22 cellular contexts compared by ENCODE assay signal in the genomic region with DNA sequence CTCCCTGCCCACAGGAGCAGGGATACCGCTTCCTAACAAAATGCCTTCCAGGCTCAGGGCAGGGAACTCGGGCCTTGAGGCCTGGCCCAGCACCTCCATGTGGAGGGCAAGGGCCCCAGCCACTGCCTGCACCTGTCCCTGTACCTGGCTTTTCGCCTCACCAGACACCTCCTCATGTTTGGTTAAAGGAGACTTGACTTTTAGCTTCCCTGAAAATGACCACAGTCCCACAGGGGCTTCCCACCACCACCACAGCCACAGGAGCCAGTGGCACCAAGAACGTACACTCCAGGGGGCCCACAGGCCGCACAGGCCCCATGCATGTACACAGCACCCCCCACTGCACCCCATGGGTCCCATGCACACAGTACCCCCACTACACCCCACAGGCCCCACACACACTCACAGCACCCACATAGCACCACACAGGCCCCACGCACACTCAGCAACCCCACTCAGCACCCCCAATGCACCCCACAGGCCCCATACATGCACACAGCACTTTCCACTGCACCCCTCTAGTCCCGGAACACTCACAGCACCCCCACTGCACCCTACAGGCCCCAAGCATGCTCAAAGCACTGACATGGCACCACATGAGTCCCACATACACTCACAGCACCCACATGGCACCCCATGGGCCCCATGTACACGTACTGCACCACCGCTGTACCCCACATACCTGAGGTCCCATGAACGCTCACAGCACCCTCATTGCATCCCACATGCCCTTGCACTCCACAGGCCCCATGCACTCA.
A peak's percentile ranks its signal among the peaks of the same experiment; 100 is the strongest.
DNase-seq lines count a peak whose midpoint lies in the region; ATAC-seq, FAIRE-seq and TF ChIP-seq lines count a peak whose summit lies in the region.
"Had no signal": no experiment of that assay in that cellular context is flagged by ENCODE, and none has a peak within 500 bp of the region (broad histone marks: within the 10 kb centered on the region; RNA-seq: fewer than 3 reads in every experiment).

No MANE protein-coding gene starts in this region.

- H3K27me3 ChIP-seq in HepG2 (ENCODE audit: control insufficient read depth in 1 of 2, insufficient read depth in 2 of 2, low read length in 2 of 2) (no peaks in the 10 kb centered on the region), right lobe of liver (no peaks in the 10 kb centered on the region), IMR-90 (ENCODE audit: control insufficient read depth, insufficient read depth, low read length) (no peaks in the 10 kb centered on the region), iPS-15b (ENCODE audit: control insufficient read depth, insufficient read depth, low read length) (no peaks in the 10 kb centered on the region), stomach (no peaks in the 10 kb centered on the region)
- H3K27me3 ChIP-seq: BE2C, Peyer's patch had no signal

- H3K4ac ChIP-seq in IMR-90 (ENCODE audit: low read depth, low read length), result no peak overlapping the region

- dilution Hi-C loops in IMR-90 (cut with HindIII; ENCODE audit: low sequenced_read_pairs, unreplicated experiment), result no loop called here

- peaks cover 4% of the 10 kb centered on the region; the same call in 1 of the 2 replicates for H3K9me1 ChIP-seq in IMR-90 (ENCODE audit: insufficient read depth, low read length)

- H4K20me1 ChIP-seq in HepG2 (ENCODE audit: insufficient read depth, low read length) (no peaks in the 10 kb centered on the region), IMR-90 (ENCODE audit: insufficient read depth, low read length) (no peaks in the 10 kb centered on the region)

- H3K56ac ChIP-seq in IMR-90 (ENCODE audit: extremely low read depth, insufficient read depth, low read length), result no peak overlapping the region

- TF ChIP-seq EP300 in HepG2 (IDR thresholded peaks at IDR 0.05; ENCODE audit: low read depth in 2 of 2, low read length in 2 of 2) (no peak), HepG2 (CRISPR knock-in tag; IDR thresholded peaks at IDR 0.05; ENCODE audit: borderline replicate concordance) (no peak), stomach (IDR thresholded peaks at IDR 0.05) (no peak)

- TF ChIP-seq CTCF in HepG2 (CRISPR knock-in tag; IDR thresholded peaks at IDR 0.05) (no peak), right lobe of liver (IDR thresholded peaks at IDR 0.05) (no peak), IMR-90 (conservative IDR thresholded peaks at IDR 0.05; ENCODE audit: low read depth, low read length) (no peak), progenitor cell of endocrine pancreas (IDR thresholded peaks at IDR 0.05; ENCODE audit: unreplicated experiment) (no peak), stomach (IDR thresholded peaks at IDR 0.05) (no peak)

- H3K36me3 ChIP-seq in HepG2 (replicated peaks in 1 of 2; ENCODE audit: control insufficient read depth in 1 of 2, insufficient read depth in 2 of 2, low read length in 2 of 2) (peaks cover 27 to 29% of the 10 kb centered on the region in 2 experiments), right lobe of liver (peaks cover 0 to 4% (median 0%) of the 10 kb centered on the region in 4 donors), IMR-90 (ENCODE audit: control insufficient read depth, insufficient read depth, low read length) (peaks cover 26% of the 10 kb centered on the region), iPS-15b (ENCODE audit: control insufficient read depth, insufficient read depth, low read length) (peaks cover 26% of the 10 kb centered on the region), stomach (peaks cover 0 to 74% (median 35%) of the 10 kb centered on the region in 4 donors)
- H3K36me3 ChIP-seq: BE2C, Peyer's patch had no signal

- H3K9me3 ChIP-seq in HepG2 (ENCODE audit: low read length), result no peaks in the 10 kb centered on the region
- H3K9me3 ChIP-seq in right lobe of liver, result no peaks in the 10 kb centered on the region
- no peaks in the 10 kb centered on the region for H3K9me3 ChIP-seq in IMR-90 (ENCODE audit: control insufficient read depth, insufficient read depth, low read length)
- H3K9me3 ChIP-seq in iPS-15b (ENCODE audit: control insufficient read depth, insufficient read depth, low read length), result no peaks in the 10 kb centered on the region
- no peaks in the 10 kb centered on the region for H3K9me3 ChIP-seq in stomach
- H3K9me3 ChIP-seq: BE2C, Peyer's patch had no signal

- no peaks in the 10 kb centered on the region for H3K79me2 ChIP-seq in HepG2 (ENCODE audit: insufficient read depth, low read length)

- BruUV-seq in HepG2 (replicated peaks; lab: Mats Ljungman, UMichigan), result no TSS peak
- BruUV-seq in IMR-90 (replicated peaks; lab: Mats Ljungman, UMichigan), result no TSS peak

- no peak overlapping the region for H3K14ac ChIP-seq in IMR-90 (replicated peaks; ENCODE audit: low read depth, low read length)

- TF ChIP-seq RAD21 in HepG2 (CRISPR knock-in tag; IDR thresholded peaks at IDR 0.05), result no peak
- no peak for TF ChIP-seq RAD21 in IMR-90 (IDR thresholded peaks at IDR 0.05; ENCODE audit: low read length)

- POLR2A ChIA-PET in HepG2 (lab: Yijun Ruan, JAX), result interaction anchor here (1.4 kb wide), 1 partner anchor 14 kb away, joined by 4 read pairs; no protein-coding TSS in a partner anchor
- POLR2A ChIA-PET in IMR-90 (lab: Charles Lee; ENCODE audit: unreplicated experiment), result no interaction called here

- no peaks in the 10 kb centered on the region for H3K27me3 Mint-ChIP-seq in progenitor cell of endocrine pancreas
- H3K27me3 Mint-ChIP-seq: CD4-positive, alpha-beta memory T cell had no signal

- H3K4me1 Mint-ChIP-seq in progenitor cell of endocrine pancreas (ENCODE audit: low read depth), result no peaks in the 10 kb centered on the region
- H3K4me1 Mint-ChIP-seq: CD4-positive, alpha-beta memory T cell had no signal

- H4K5ac ChIP-seq in IMR-90 (ENCODE audit: low read depth, low read length), result no peak overlapping the region

- no peak overlapping the region for H4K8ac ChIP-seq in IMR-90 (ENCODE audit: low read depth in 2 of 2, low read length in 2 of 2)

- no peaks in the 10 kb centered on the region for H3K79me1 ChIP-seq in IMR-90 (ENCODE audit: low read depth in 1 of 2, low read length in 2 of 2)

- no peaks in the 10 kb centered on the region for H3K4me1 ChIP-seq in HepG2 (ENCODE audit: insufficient read depth, low read length)
- H3K4me1 ChIP-seq in right lobe of liver, result peaks cover 0 to 7% (median 0%) of the 10 kb centered on the region in 4 donors
- no peaks in the 10 kb centered on the region for H3K4me1 ChIP-seq in IMR-90 (ENCODE audit: control insufficient read depth, insufficient read depth, low read length)
- H3K4me1 ChIP-seq in iPS-15b (ENCODE audit: control insufficient read depth, insufficient read depth, low read length), result peaks cover 7% of the 10 kb centered on the region
- no peaks in the 10 kb centered on the region for H3K4me1 ChIP-seq in stomach
- H3K4me1 ChIP-seq: Peyer's patch had no signal

- H2BK120ac ChIP-seq in IMR-90 (ENCODE audit: low read depth, low read length), result no peak overlapping the region

- H3K27ac ChIP-seq in HepG2 (ENCODE audit: extremely low read length, insufficient read depth, low read length), result no peak overlapping the region
- H3K27ac ChIP-seq in right lobe of liver, result no peak overlapping the region
- no peak overlapping the region for H3K27ac ChIP-seq in IMR-90 (ENCODE audit: insufficient read depth, low read length)
- no peak overlapping the region for H3K27ac ChIP-seq in stomach
- H3K27ac ChIP-seq: Peyer's patch, SK-N-MC had no signal

- in situ Hi-C loops in HepG2 (cut with HindIII; ENCODE audit: extremely low pct_ligation_motif_present, low pct_unique_long_range_greater_than_20kb), result no loop called here
- in situ Hi-C loops in IMR-90 (cut with MboI; ENCODE audit: low sequenced_read_pairs), result no loop called here

- H4K91ac ChIP-seq in IMR-90 (ENCODE audit: insufficient read depth, low read depth, low read length), result no peak overlapping the region

- H2AK5ac ChIP-seq in IMR-90 (ENCODE audit: low read depth, low read length), result no peak overlapping the region

- no peak overlapping the region for H2AFZ ChIP-seq in HepG2 (ENCODE audit: low read length)
- no peak overlapping the region for H2AFZ ChIP-seq in IMR-90 (replicated peaks; ENCODE audit: low read length, poor library complexity)

- H3K23ac ChIP-seq in IMR-90 (ENCODE audit: low read depth, low read length), result no peak overlapping the region

- WGBS in HepG2 (ENCODE audit: low lambda C conversion rate), result 96% methylated on average over 10 of the region's 10 CpGs
- 100% methylated on average over 5 of the region's 10 CpGs for WGBS in right lobe of liver (ENCODE audit: insufficient coverage, low coverage, low lambda C conversion rate, missing lambda C conversion rate)
- 100% methylated on average over 4 of the region's 10 CpGs; no CpG with 5 or more reads in 1 of the 2 experiments for WGBS in IMR-90 (ENCODE audit: extremely low coverage in 2 of 2, insufficient read length in 1 of 2), 2 experiments
- WGBS in stomach, 5 donors, result 93 to 98% (median 95%) methylated on average over 10 of the region's 10 CpGs

- CTCF ChIA-PET in HepG2 (lab: Yijun Ruan, JAX; ENCODE audit: low intra/inter-chr PET ratio, low total read pairs), result no interaction called here
- CTCF ChIA-PET in IMR-90 (lab: Yijun Ruan, JAX), result no interaction called here

- no peak overlapping the region for H2BK5ac ChIP-seq in IMR-90 (ENCODE audit: low read depth, low read length, poor library complexity, severe bottlenecking)

- intact Hi-C loops in HepG2 (cut with micrococcal nuclease; ENCODE audit: unreplicated experiment) (no loop called here), right lobe of liver (cut with DNase I) (loop anchor here in 1 of 2 donors (10.0 kb wide), 2 partner anchors 69 to 81 kb away; no protein-coding TSS in a partner anchor), IMR-90 (cut with micrococcal nuclease) (no loop called here), stomach (cut with DNase I; ENCODE audit: low total_unique reads) (no loop called here)

- no peaks in the 10 kb centered on the region for H3K9me3 Mint-ChIP-seq in progenitor cell of endocrine pancreas (ENCODE audit: low read depth)
- H3K9me3 Mint-ChIP-seq: CD4-positive, alpha-beta memory T cell had no signal

- H3K9ac ChIP-seq in HepG2 (ENCODE audit: insufficient read depth, low read depth, low read length) (no peak overlapping the region), IMR-90 (ENCODE audit: low read depth, low read length) (no peak overlapping the region), iPS-15b (ENCODE audit: low read depth, low read length) (peak overlapping the region; percentile 24)

- H2BK20ac ChIP-seq in IMR-90 (ENCODE audit: low read depth, low read length), result no peak overlapping the region

- peak overlapping the region; percentile 61 for H2AK9ac ChIP-seq in IMR-90 (replicated peaks; ENCODE audit: low read depth, low read length, poor library complexity)

- H2BK15ac ChIP-seq in IMR-90 (ENCODE audit: low read depth, low read length), result no peak overlapping the region

- FAIRE-seq in HepG2 (lab: Jason Lieb, UNC), result no peak
- FAIRE-seq: A204.1, GM12891, H54, K562 had no signal

- peak overlapping the region; percentile 81 for H3K27ac Mint-ChIP-seq in progenitor cell of endocrine pancreas
- H3K27ac Mint-ChIP-seq: CD4-positive, alpha-beta memory T cell had no signal

- ATAC-seq in HepG2, result no peak
- ATAC-seq in right lobe of liver, result no peak
- ATAC-seq in IMR-90 (ENCODE audit: low read depth), result no peak
- no peak for ATAC-seq in GM19452 (IDR thresholded peaks at IDR 0.05; ENCODE audit: unreplicated experiment)
- ATAC-seq: K562 had no signal

- no peak overlapping the region for H3K4me3 Mint-ChIP-seq in progenitor cell of endocrine pancreas (ENCODE audit: low read depth)
- H3K4me3 Mint-ChIP-seq: CD4-positive, alpha-beta memory T cell had no signal

- no peak for DNase-seq in HepG2 (ENCODE audit: low spot score)
- DNase-seq in right lobe of liver, result no peak
- DNase-seq in IMR-90, result no peak
- no peak for DNase-seq in progenitor cell of endocrine pancreas (ENCODE audit: low spot score, unreplicated experiment)
- no peak for DNase-seq in NCI-H1417 treated with DMSO at 0.1 percent for 48 hours (lab: John Stamatoyannopoulos, UW)
- no peak for DNase-seq in stomach
- DNase-seq: BE2C; CD4-positive, alpha-beta memory T cell; DMS53; NCI-H1105; NCI-H1694; NCI-H2081 treated with DMSO at 0.1 percent for 48 hours; NK-92 treated with Interleukin-12 subunit alpha and Interleukin-12 subunit beta, amount 100 ng/mL, for 24 hours; Peyer's patch; SHP77 had no signal

- H3K36me3 Mint-ChIP-seq in progenitor cell of endocrine pancreas (ENCODE audit: insufficient read depth), result peaks cover 16% of the 10 kb centered on the region
- H3K36me3 Mint-ChIP-seq: CD4-positive, alpha-beta memory T cell had no signal

- H3K4me3 ChIP-seq in HepG2 (replicated peaks in 1 of 3; ENCODE audit: insufficient read depth in 1 of 3, low read depth in 2 of 3, low read length in 3 of 3), result no peak overlapping the region
- no peak overlapping the region for H3K4me3 ChIP-seq in right lobe of liver
- H3K4me3 ChIP-seq in IMR-90 (ENCODE audit: insufficient read depth, low read depth, low read length), result no peak overlapping the region
- no peak overlapping the region for H3K4me3 ChIP-seq in iPS-15b (ENCODE audit: low read depth, low read length)
- no peak overlapping the region for H3K4me3 ChIP-seq in stomach
- H3K4me3 ChIP-seq: K562, Peyer's patch, SK-N-MC had no signal

- no peak overlapping the region for H3K18ac ChIP-seq in IMR-90 (ENCODE audit: low read depth, low read length)

- TF ChIP-seq POLR2A in HepG2 (IDR thresholded peaks at IDR 0.05; ENCODE audit: insufficient read depth in 1 of 2, low read depth in 2 of 2, low read length in 2 of 2) (0 out of 4 replicates have a peak, but pooled peaks of 1 of the 2 experiments have one; percentile 22), right lobe of liver (IDR thresholded peaks at IDR 0.05) (no peak), IMR-90 (IDR thresholded peaks at IDR 0.05; ENCODE audit: low read depth, low read length) (no peak), stomach (IDR thresholded peaks at IDR 0.05) (no peak)

- H3K4me2 ChIP-seq in HepG2 (ENCODE audit: low read depth, low read length) (no peak overlapping the region), IMR-90 (ENCODE audit: low read depth, low read length) (no peak overlapping the region)
